In genomic region chr9:79193001-79193400, GRCh38 we compare ENCODE assay signal across 19 cellular contexts.
DNase-seq lines count a peak whose midpoint lies in the region; TF ChIP-seq lines count a peak whose summit lies in the region.
"Had no signal": no experiment of that assay in that cellular context is flagged by ENCODE, and none has a peak within 500 bp of the region (broad histone marks: within the 10 kb centered on the region; RNA-seq: fewer than 3 reads in every experiment).

No MANE protein-coding gene starts in this region.

- peaks cover 4% of the 10 kb centered on the region for H3F3A ChIP-seq in smooth muscle cell (ENCODE audit: low read depth)

- TF ChIP-seq CTCF in fibroblast of mammary gland (conservative IDR thresholded peaks at IDR 0.05; ENCODE audit: control insufficient read depth, insufficient read depth, low read depth, low read length) (no peak), smooth muscle cell (IDR thresholded peaks at IDR 0.05; ENCODE audit: borderline replicate concordance, insufficient read depth, poor library complexity, severe bottlenecking) (no peak)

- H3K4me3 ChIP-seq in fibroblast of mammary gland (ENCODE audit: control insufficient read depth, low read depth, low read length) (no peak overlapping the region), smooth muscle cell (no peak overlapping the region)
- H3K4me3 ChIP-seq: cardiac muscle cell, heart right ventricle, skin epidermis, suprapubic skin had no signal

- 2% methylated on average over 3 of the region's 3 CpGs for WGBS in smooth muscle cell (ENCODE audit: low lambda C conversion rate)

- no peak overlapping the region for H2AFZ ChIP-seq in smooth muscle cell (ENCODE audit: low read depth)

- no peaks in the 10 kb centered on the region for H3K36me3 ChIP-seq in smooth muscle cell (ENCODE audit: low read depth)
- H3K36me3 ChIP-seq: cardiac muscle cell, heart right ventricle, neutrophil, suprapubic skin had no signal

- no peaks in the 10 kb centered on the region for H4K20me1 ChIP-seq in smooth muscle cell (ENCODE audit: low read depth)

- H3K9me3 ChIP-seq in smooth muscle cell (replicated peaks; ENCODE audit: low read depth) = no peaks in the 10 kb centered on the region
- H3K9me3 ChIP-seq: heart right ventricle, neutrophil, suprapubic skin had no signal

- H3K4me1 ChIP-seq in smooth muscle cell (ENCODE audit: low read depth) = no peaks in the 10 kb centered on the region
- H3K4me1 ChIP-seq: suprapubic skin had no signal

- peak overlapping the region; percentile 52 for H3K4me2 ChIP-seq in smooth muscle cell

- H3K9ac ChIP-seq in smooth muscle cell (ENCODE audit: low read depth) = no peak overlapping the region

- no peaks in the 10 kb centered on the region for H3K79me2 ChIP-seq in smooth muscle cell (ENCODE audit: low read depth)

- peak overlapping the region; percentile 77 for H3K27ac ChIP-seq in smooth muscle cell (ENCODE audit: low read depth)
- H3K27ac ChIP-seq: cardiac muscle cell, heart right ventricle, neutrophil, skin epidermis, suprapubic skin, VCaP had no signal

- no peaks in the 10 kb centered on the region for H3K27me3 ChIP-seq in smooth muscle cell (ENCODE audit: low read depth)
- H3K27me3 ChIP-seq: cardiac muscle cell, heart right ventricle, neutrophil, suprapubic skin had no signal

- DNase-seq in AG20443 (ENCODE audit: low spot score) (peak; percentile 52), NCI-H226 (peak; percentile 91), fibroblast of mammary gland (ENCODE audit: low read depth) (peak; percentile 42), smooth muscle cell (lab: John Stamatoyannopoulos, UW; ENCODE audit: unreplicated experiment) (no peak), pons (ENCODE audit: low spot score) (no peak), DMS 273 treated with DMSO at 0.1 percent for 48 hours (lab: John Stamatoyannopoulos, UW) (no peak), medulla oblongata (ENCODE audit: extremely low spot score) (no peak)
- DNase-seq: activated CD4-positive, alpha-beta T cell treated with anti-CD3 and anti-CD28 coated beads for 48 hours; activated T-cell treated with anti-CD3 and anti-CD28 coated beads, Interleukin-2, amount 50 U/mL, for 24 hours; DMS79 treated with DMSO at 0.1 percent for 48 hours; H9; heart right ventricle; NCI-H1105; NCI-H2081 had no signal

Comparison
In these comparisons a context has a peak if more than half of its experiments do, and no peak if none do; other contexts are left out.
1. DNase-seq: peak in AG20443 (single experiment), NCI-H226 (single experiment) and fibroblast of mammary gland (single experiment); none in smooth muscle cell (single experiment), pons (single experiment), DMS 273 treated with DMSO at 0.1 percent for 48 hours (single experiment) and medulla oblongata (single experiment).